Comparison of ENCODE assay signal across 32 cellular contexts in genomic region chr11:34033399-34033798, GRCh38.
"Had no signal": no experiment of that assay in that cellular context is flagged by ENCODE, and none has a peak within 500 bp of the region (broad histone marks: within the 10 kb centered on the region; RNA-seq: fewer than 3 reads in every experiment).

No MANE protein-coding gene starts in this region.

- DNase-seq: activated effector memory CD4-positive, alpha-beta T cell treated with anti-CD3 and anti-CD28 coated beads, Interleukin-2, amount 50 U/mL, for 16 hours; activated effector memory CD4-positive, alpha-beta T cell treated with Interleukin-2 at 50 U/mL for 16 hours; activated gamma-delta T cell; activated gamma-delta T cell treated with Interleukin-2 at 50 U/mL for 16 hours; activated naive CD4-positive, alpha-beta T cell; activated naive CD4-positive, alpha-beta T cell treated with anti-CD3 and anti-CD28 coated beads for 36 hours; activated naive CD4-positive, alpha-beta T cell treated with anti-CD3 and anti-CD28 coated beads, Interleukin-2, amount 10 ng/mL, durations not matched to agents 7 days and 5 days; activated naive CD4-positive, alpha-beta T cell treated with anti-CD3 and anti-CD28 coated beads, Interleukin-2, amount 50 U/mL, for 16 hours; activated naive CD4-positive, alpha-beta T cell treated with Interleukin-2 at 50 U/mL for 16 hours; activated naive CD8-positive, alpha-beta T cell treated with anti-CD3 and anti-CD28 coated beads for 36 hours; activated naive CD8-positive, alpha-beta T cell treated with anti-CD3 and anti-CD28 coated beads, Interleukin-2, amount 10 ng/mL, durations not matched to agents 7 days and 5 days; activated naive CD8-positive, alpha-beta T cell treated with anti-CD3 and anti-CD28 coated beads, Interleukin-2, amount 50 U/mL, for 24 hours; activated T-cell treated with anti-CD3 and anti-CD28 coated beads, Interleukin-2, amount 50 U/mL, for 1 hour; activated T-cell treated with anti-CD3 and anti-CD28 coated beads, Interleukin-2, amount 50 U/mL, for 24 hours; activated T-cell treated with anti-CD3 and anti-CD28 coated beads, Interleukin-2, amount 50 U/mL, for 4 hours; activated T-cell treated with anti-CD3 and anti-CD28 coated beads, Interleukin-2, amount 50 U/mL, for 48 hours; activated T-cell treated with anti-CD3 and anti-CD28 coated beads, Interleukin-2, amount 50 U/mL, for 72 hours; adrenal gland; amniotic stem cell; amygdala; anterior cingulate cortex; body of pancreas; brain microvascular endothelial cell; caudate nucleus; central memory CD4-positive, alpha-beta T cell had no signal

- H3K27ac ChIP-seq: adrenal gland, ascending aorta, body of pancreas, brain microvascular endothelial cell, breast epithelium, cardiac muscle cell had no signal

- ATAC-seq: activated naive CD4-positive, alpha-beta T cell treated with anti-CD3 and anti-CD28 coated beads, Interleukin-2, amount 50 U/mL, for 72 hours; activated naive CD8-positive, alpha-beta T cell treated with anti-CD3 and anti-CD28 coated beads, Interleukin-2, amount 50 U/mL, for 24 hours; activated T-cell treated with anti-CD3 and anti-CD28 coated beads, Interleukin-2, amount 50 U/mL, for 4 hours; activated T-cell treated with anti-CD3 and anti-CD28 coated beads, Interleukin-2, amount 50 U/mL, for 72 hours; activated T-helper 17 cell treated with anti-CD3 and anti-CD28 coated beads, Interleukin-2, amount 50 U/mL, for 72 hours; body of pancreas had no signal

- H3K4me3 ChIP-seq: adrenal gland, ascending aorta, body of pancreas, breast epithelium, cardiac muscle cell had no signal

- H3K27me3 ChIP-seq: adrenal gland, ascending aorta, body of pancreas, brain microvascular endothelial cell, breast epithelium, cardiac muscle cell had no signal

- H3K36me3 ChIP-seq: adrenal gland, ascending aorta, brain microvascular endothelial cell, breast epithelium, cardiac muscle cell had no signal

- H3K9me3 ChIP-seq: adrenal gland, ascending aorta, body of pancreas, breast epithelium had no signal

- FAIRE-seq: astrocyte, bronchial epithelial cell had no signal

- H3K4me1 ChIP-seq: adrenal gland, breast epithelium had no signal
